Comparison of ENCODE assay signal across 30 cellular contexts in genomic region chr11:63905179-63905578, GRCh38. TPM values are rescaled to one million over a fixed set of nuclear protein-coding genes. Genes with fewer than 3 reads are reported as not detected.
DNase-seq lines count a peak whose midpoint lies in the region; ATAC-seq, FAIRE-seq and TF ChIP-seq lines count a peak whose summit lies in the region.
"Had no signal": no experiment of that assay in that cellular context is flagged by ENCODE, and none has a peak within 500 bp of the region (broad histone marks: within the 10 kb centered on the region; RNA-seq: fewer than 3 reads in every experiment).

No MANE protein-coding gene starts in this region.

- H3K27ac Mint-ChIP-seq in HFFc6 (peak overlapping the region; percentile 56), neural progenitor cell (peak overlapping the region; percentile 25)
- peak overlapping the region; percentile 69 for H3K27ac Mint-ChIP-seq in central memory CD8-positive, alpha-beta T cell (ENCODE audit: low read depth)
- H3K27ac Mint-ChIP-seq: activated CD4-positive, alpha-beta memory T cell treated with anti-CD3 and anti-CD28 coated beads for 36 hours; B cell; nephron; stimulated activated naive CD8-positive, alpha-beta T cell treated with anti-CD3 and anti-CD28 coated beads, Interleukin-15, Interleukin-2, amounts not matched to agents 100 ng/mL and 50 ng/mL, for 24 hours had no signal

- no peaks in the 10 kb centered on the region for H3K9me3 ChIP-seq in neural progenitor cell (ENCODE audit: low read depth)
- H3K9me3 ChIP-seq: right lobe of liver had no signal

- H3K9ac ChIP-seq in neural progenitor cell, result no peak overlapping the region

- FAIRE-seq in D721Med (lab: Jason Lieb, UNC), result no peak
- FAIRE-seq: HepG2 had no signal

- peaks cover 34% of the 10 kb centered on the region for H3K4me1 ChIP-seq in neural progenitor cell
- H3K4me1 ChIP-seq: right lobe of liver had no signal

- H3K4me3 Mint-ChIP-seq in HFFc6 (no peak overlapping the region), neural progenitor cell (no peak overlapping the region)
- no peak overlapping the region for H3K4me3 Mint-ChIP-seq in central memory CD8-positive, alpha-beta T cell
- H3K4me3 Mint-ChIP-seq: activated CD4-positive, alpha-beta memory T cell treated with anti-CD3 and anti-CD28 coated beads for 36 hours; B cell; nephron; stimulated activated naive CD8-positive, alpha-beta T cell treated with anti-CD3 and anti-CD28 coated beads, Interleukin-15, Interleukin-2, amounts not matched to agents 100 ng/mL and 50 ng/mL, for 24 hours had no signal

- no peak for ATAC-seq in central memory CD8-positive, alpha-beta T cell (replicated peaks; ENCODE audit: extremely low read depth, poor library complexity, severe bottlenecking)
- ATAC-seq: HepG2, right lobe of liver, Right ventricle myocardium inferior had no signal

- H3K36me3 Mint-ChIP-seq in HFFc6 (ENCODE audit: low read depth) (peaks cover 11% of the 10 kb centered on the region; the same call in 1 of the 2 replicates), neural progenitor cell (peaks cover 18% of the 10 kb centered on the region)
- H3K36me3 Mint-ChIP-seq in central memory CD8-positive, alpha-beta T cell (ENCODE audit: insufficient read depth), result peaks cover 55% of the 10 kb centered on the region

- H3K9me3 Mint-ChIP-seq in HFFc6, result no peaks in the 10 kb centered on the region
- no peaks in the 10 kb centered on the region for H3K9me3 Mint-ChIP-seq in central memory CD8-positive, alpha-beta T cell
- no peaks in the 10 kb centered on the region for H3K9me3 Mint-ChIP-seq in neural progenitor cell
- H3K9me3 Mint-ChIP-seq: activated CD4-positive, alpha-beta memory T cell treated with anti-CD3 and anti-CD28 coated beads for 36 hours; nephron; stimulated activated naive CD8-positive, alpha-beta T cell treated with anti-CD3 and anti-CD28 coated beads, Interleukin-15, Interleukin-2, amounts not matched to agents 100 ng/mL and 50 ng/mL, for 24 hours had no signal

- peaks cover 33% of the 10 kb centered on the region for H3F3A ChIP-seq in neural progenitor cell (ENCODE audit: low read depth)

- no peaks in the 10 kb centered on the region for H3K36me3 ChIP-seq in neural progenitor cell

- no peak overlapping the region for H2AFZ ChIP-seq in neural progenitor cell (replicated peaks)

- peaks cover 35% of the 10 kb centered on the region for H4K20me1 ChIP-seq in neural progenitor cell (ENCODE audit: low read depth)

- H3K27ac ChIP-seq in neural progenitor cell, result no peak overlapping the region
- H3K27ac ChIP-seq: brain microvascular endothelial cell, right lobe of liver had no signal

- H3K27me3 ChIP-seq in neural progenitor cell, result no peaks in the 10 kb centered on the region
- H3K27me3 ChIP-seq: brain microvascular endothelial cell, right lobe of liver had no signal

- TF ChIP-seq CTCF in HFFc6 (IDR thresholded peaks at IDR 0.05), result no peak
- no peak for TF ChIP-seq CTCF in neural progenitor cell (IDR thresholded peaks at IDR 0.05)
- no peak for TF ChIP-seq CTCF in D721Med (IDR thresholded peaks at IDR 0.05; ENCODE audit: insufficient read depth, missing control alignments)

- DNase-seq in AG08395 (ENCODE audit: low spot score) (peak; percentile 49), HFFc6 (no peak), neural progenitor cell (ENCODE audit: low spot score) (no peak), NCI-H2081 treated with DMSO at 0.1 percent for 48 hours (lab: John Stamatoyannopoulos, UW) (no peak), D721Med (ENCODE audit: insufficient read length, low spot score) (no peak), GDM1 (lab: John Stamatoyannopoulos, UW) (no peak), COR-L47 (lab: John Stamatoyannopoulos, UW) (no peak)
- DNase-seq in central memory CD8-positive, alpha-beta T cell (ENCODE audit: low spot score in 2 of 2), result no peak
- DNase-seq: 8988T; activated CD4-positive, alpha-beta memory T cell treated with anti-CD3 and anti-CD28 coated beads for 36 hours; activated effector memory CD4-positive, alpha-beta T cell treated with anti-CD3 and anti-CD28 coated beads, Interleukin-2, amount 50 U/mL, for 16 hours; activated T-cell treated with anti-CD3 and anti-CD28 coated beads for 4 hours; brain microvascular endothelial cell; cortex of kidney; DND-41; HCEC 1CT; islet precursor cell; NCI-H1105; NCI-H2029 treated with DMSO at 0.1 percent for 48 hours; OCI-M1; right lobe of liver; stimulated activated CD4-positive, alpha-beta T cell treated with anti-CD3 and anti-CD28 coated beads, Interleukin-12 subunit alpha, Interleukin-12 subunit beta, amount 100 ng/mL, for 4 hours; T-helper 9 cell; trophoblast cell had no signal

- no peaks in the 10 kb centered on the region for H3K79me2 ChIP-seq in neural progenitor cell (ENCODE audit: low read depth)

- H3K27me3 Mint-ChIP-seq in HFFc6 (ENCODE audit: insufficient read depth) (peaks cover 3% of the 10 kb centered on the region), neural progenitor cell (ENCODE audit: insufficient read depth, low read depth) (peaks cover 4% of the 10 kb centered on the region)
- no peaks in the 10 kb centered on the region for H3K27me3 Mint-ChIP-seq in central memory CD8-positive, alpha-beta T cell
- H3K27me3 Mint-ChIP-seq: activated CD4-positive, alpha-beta memory T cell treated with anti-CD3 and anti-CD28 coated beads for 36 hours; B cell; stimulated activated naive CD8-positive, alpha-beta T cell treated with anti-CD3 and anti-CD28 coated beads, Interleukin-15, Interleukin-2, amounts not matched to agents 100 ng/mL and 50 ng/mL, for 24 hours had no signal

- H3K4me2 ChIP-seq in neural progenitor cell, result no peak overlapping the region

- no peaks in the 10 kb centered on the region for H3K4me1 Mint-ChIP-seq in HFFc6 (ENCODE audit: low read depth)
- H3K4me1 Mint-ChIP-seq in central memory CD8-positive, alpha-beta T cell, result peaks cover 19% of the 10 kb centered on the region
- H3K4me1 Mint-ChIP-seq in neural progenitor cell, result peaks cover 35% of the 10 kb centered on the region
- H3K4me1 Mint-ChIP-seq: B cell had no signal

- H3K4me3 ChIP-seq in neural progenitor cell, result no peak overlapping the region
- H3K4me3 ChIP-seq: right lobe of liver had no signal

RNA-seq across cellular contexts. Expression of gene RCOR2, which starts 11.8 kb away (rescaled TPM):
- under 1 TPM; 0.34 to 0.72 (median 0.41) TPM for total RNA-seq in HFFc6 (2021; fragmentation: NEBNext Ultra II Directional; extraction: Animal tissue kit (Norgen Biotek cat#: 25700))
- 70.6 and 139 TPM in 2 replicates for total RNA-seq in neural progenitor cell (ENCODE audit: low replicate concordance)
- total RNA-seq: B cell, mononuclear cell had no signal

RNA-seq across cellular contexts. Expression of gene NAA40, which starts 33.6 kb away (rescaled TPM):
- 10 to 100 TPM; 15.7 to 19.3 (median 17.6) TPM for total RNA-seq in HFFc6 (2021; fragmentation: NEBNext Ultra II Directional; extraction: Animal tissue kit (Norgen Biotek cat#: 25700))
- total RNA-seq in neural progenitor cell (ENCODE audit: low replicate concordance), result 38.7 and 40.4 TPM in 2 replicates

Comparison
In these comparisons a context has a peak if more than half of its experiments do, and no peak if none do; other contexts are left out.
1. RNA of gene RCOR2, which starts 11.8 kb away (total RNA-seq): 70.6 to 139 TPM in neural progenitor cell; 0.34 to 0.72 TPM in HFFc6; every median in the first group is over 10 times any median in the second.
2. Peak in every context shown above with its lines, with median percentiles within 50 percentile points of each other: H3K27ac Mint-ChIP-seq.